Comparison of ENCODE assay signal across 20 cellular contexts in the genomic region with DNA sequence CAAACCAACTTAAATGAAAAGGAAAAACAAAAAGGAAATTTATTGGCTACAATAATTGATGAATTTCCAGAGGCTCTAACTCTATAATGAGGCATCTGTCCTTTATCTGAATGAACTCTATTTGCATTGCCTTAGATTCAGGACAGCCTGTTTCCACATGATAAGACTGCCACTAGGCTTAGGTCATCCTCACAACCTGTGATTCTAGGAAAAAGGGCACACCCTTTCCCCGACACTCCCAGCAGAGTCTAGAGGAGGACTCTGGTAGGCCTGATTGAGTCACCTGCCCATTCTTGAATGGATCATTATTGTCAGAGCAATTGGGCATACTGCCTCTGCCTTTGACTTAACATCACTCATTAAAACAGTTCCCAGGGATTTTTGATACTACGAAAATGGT.
DNase-seq lines count a peak whose midpoint lies in the region; ATAC-seq and TF ChIP-seq lines count a peak whose summit lies in the region.
"Had no signal": no experiment of that assay in that cellular context is flagged by ENCODE, and none has a peak within 500 bp of the region (broad histone marks: within the 10 kb centered on the region; RNA-seq: fewer than 3 reads in every experiment).

No MANE protein-coding gene starts in this region.

- H3K27me3 Mint-ChIP-seq in GM23338 (ENCODE audit: insufficient read depth, low read depth, poor library complexity): no peaks in the 10 kb centered on the region
- H3K27me3 Mint-ChIP-seq: CD4-positive, CD25-positive, alpha-beta regulatory T cell had no signal

- H3K4me1 ChIP-seq in GM23338 (ENCODE audit: insufficient read depth): no peaks in the 10 kb centered on the region
- H3K4me1 ChIP-seq in mammary epithelial cell (ENCODE audit: insufficient read depth, low read length): no peaks in the 10 kb centered on the region

- no peaks in the 10 kb centered on the region for H3K4me1 Mint-ChIP-seq in GM23338
- H3K4me1 Mint-ChIP-seq: CD4-positive, CD25-positive, alpha-beta regulatory T cell had no signal

- H3K36me3 Mint-ChIP-seq in GM23338 (ENCODE audit: low read depth): no peaks in the 10 kb centered on the region; the same call in 2 of the 3 replicates
- H3K36me3 Mint-ChIP-seq: CD4-positive, CD25-positive, alpha-beta regulatory T cell had no signal

- DNase-seq in GM23338 (ENCODE audit: low spot score) (peak; percentile 12), OCI-M1 (lab: John Stamatoyannopoulos, UW) (peak; percentile 97), mammary epithelial cell (peak; percentile 58), inferior parietal cortex (ENCODE audit: extremely low spot score) (peak; percentile 52), A172 (ENCODE audit: low spot score) (no peak)
- no peak for DNase-seq in activated effector memory CD4-positive, alpha-beta T cell treated with anti-CD3 and anti-CD28 coated beads, Interleukin-2, amount 50 U/mL, for 16 hours
- DNase-seq in NK-92 treated with Interleukin-12 subunit alpha and Interleukin-12 subunit beta, amount 100 ng/mL, for 24 hours (lab: John Stamatoyannopoulos, UW): no peak
- DNase-seq: ACHN; Calu3; CD4-positive, CD25-positive, alpha-beta regulatory T cell; DMS79; KG1; MG63; NCI-H1105 treated with DMSO at 0.1 percent for 48 hours; NCI-H187; NCI-H2171; NCI-H446 treated with DMSO at 0.1 percent for 48 hours; NCI-H82 had no signal

- H3K4me2 ChIP-seq in GM23338 (no peak overlapping the region), mammary epithelial cell (ENCODE audit: insufficient read depth, low read depth, low read length) (no peak overlapping the region)

- no peak for ATAC-seq in GM23338
- ATAC-seq in GM21515 (IDR thresholded peaks at IDR 0.05; ENCODE audit: unreplicated experiment): no peak

- WGBS in mammary epithelial cell (ENCODE audit: low coverage, missing lambda C conversion rate): 82% methylated on average over 2 of the region's 2 CpGs

- H3K27me3 ChIP-seq in GM23338 (ENCODE audit: insufficient read depth): no peaks in the 10 kb centered on the region
- H3K27me3 ChIP-seq in mammary epithelial cell (ENCODE audit: insufficient read depth, low read length): no peaks in the 10 kb centered on the region
- H3K27me3 ChIP-seq: MG63 had no signal

- H3K9me2 ChIP-seq in GM23338 (ENCODE audit: insufficient read depth): 0 out of 2 replicates have a peak, but pooled peaks cover 4% of the 10 kb centered on the region

- H4K20me1 ChIP-seq in GM23338 (replicated peaks; ENCODE audit: insufficient read depth): no peaks in the 10 kb centered on the region
- no peaks in the 10 kb centered on the region for H4K20me1 ChIP-seq in mammary epithelial cell (ENCODE audit: insufficient read depth, low read length)

- intact Hi-C loops in mammary epithelial cell (cut with micrococcal nuclease): no loop called here

- H3F3A ChIP-seq in GM23338 (replicated peaks; ENCODE audit: low read depth): no peaks in the 10 kb centered on the region

- no peak overlapping the region for H3K9ac ChIP-seq in mammary epithelial cell (ENCODE audit: insufficient read depth, low read length)

- no TSS peak for BruUV-seq in mammary epithelial cell (replicated peaks; lab: Mats Ljungman, UMichigan)

- in situ Hi-C loops in mammary epithelial cell (cut with MboI; ENCODE audit: low sequenced_read_pairs in 2 of 2): no loop called here

- H3K4me3 ChIP-seq in GM23338 (no peak overlapping the region), mammary epithelial cell (replicated peaks in 1 of 3; ENCODE audit: insufficient read depth in 1 of 3, low read depth in 2 of 3, low read length in 3 of 3) (no peak overlapping the region)
- H3K4me3 ChIP-seq: MG63, SK-N-MC had no signal

- H3K36me3 ChIP-seq in GM23338 (ENCODE audit: insufficient read depth) (no peaks in the 10 kb centered on the region), mammary epithelial cell (ENCODE audit: insufficient read depth, low read length) (no peaks in the 10 kb centered on the region)
- H3K36me3 ChIP-seq: MG63 had no signal

- CTCF ChIA-PET in mammary epithelial cell (lab: Charles Lee; ENCODE audit: low non-redundant PET): no interaction called here

- no peak overlapping the region for H2AFZ ChIP-seq in GM23338
- no peak overlapping the region for H2AFZ ChIP-seq in mammary epithelial cell (ENCODE audit: low read depth, low read length)

- no peak overlapping the region for H3K4me3 Mint-ChIP-seq in GM23338
- H3K4me3 Mint-ChIP-seq: CD4-positive, CD25-positive, alpha-beta regulatory T cell had no signal

- dilution Hi-C loops in mammary epithelial cell (cut with HindIII; ENCODE audit: low sequenced_read_pairs): no loop called here

- H3K9me3 Mint-ChIP-seq in GM23338: no peaks in the 10 kb centered on the region; the same call in 2 of the 3 replicates

- no peaks in the 10 kb centered on the region for H3K9me3 ChIP-seq in mammary epithelial cell (replicated peaks; ENCODE audit: insufficient read depth, low read length)
- H3K9me3 ChIP-seq: MG63 had no signal

- H3K79me2 ChIP-seq in GM23338 (replicated peaks; ENCODE audit: insufficient read depth) (no peaks in the 10 kb centered on the region), mammary epithelial cell (ENCODE audit: insufficient read depth, low read length) (no peaks in the 10 kb centered on the region)

- no peak for TF ChIP-seq CTCF in GM23338 (conservative IDR thresholded peaks at IDR 0.05; ENCODE audit: low read depth in 2 of 2)
- TF ChIP-seq CTCF in mammary epithelial cell (conservative IDR thresholded peaks at IDR 0.05 in 1 of 2, IDR thresholded peaks at IDR 0.05 in 1 of 2; ENCODE audit: extremely low read depth in 1 of 2, insufficient read depth in 1 of 2, low read depth in 1 of 2, low read length in 2 of 2): no peak

- H3K27ac Mint-ChIP-seq in GM23338: no peak overlapping the region
- H3K27ac Mint-ChIP-seq: CD4-positive, CD25-positive, alpha-beta regulatory T cell had no signal

- H3K27ac ChIP-seq in GM23338 (ENCODE audit: low read depth): no peak overlapping the region
- no peak overlapping the region for H3K27ac ChIP-seq in mammary epithelial cell (ENCODE audit: insufficient read depth, low read depth, low read length)
- H3K27ac ChIP-seq: SK-N-MC had no signal

TF ChIP-seq in GM23338, 12 proteins besides CTCF, POLR2A, EP300 and RAD21 (continues in another document):
- TF ChIP-seq, protein P1, sequence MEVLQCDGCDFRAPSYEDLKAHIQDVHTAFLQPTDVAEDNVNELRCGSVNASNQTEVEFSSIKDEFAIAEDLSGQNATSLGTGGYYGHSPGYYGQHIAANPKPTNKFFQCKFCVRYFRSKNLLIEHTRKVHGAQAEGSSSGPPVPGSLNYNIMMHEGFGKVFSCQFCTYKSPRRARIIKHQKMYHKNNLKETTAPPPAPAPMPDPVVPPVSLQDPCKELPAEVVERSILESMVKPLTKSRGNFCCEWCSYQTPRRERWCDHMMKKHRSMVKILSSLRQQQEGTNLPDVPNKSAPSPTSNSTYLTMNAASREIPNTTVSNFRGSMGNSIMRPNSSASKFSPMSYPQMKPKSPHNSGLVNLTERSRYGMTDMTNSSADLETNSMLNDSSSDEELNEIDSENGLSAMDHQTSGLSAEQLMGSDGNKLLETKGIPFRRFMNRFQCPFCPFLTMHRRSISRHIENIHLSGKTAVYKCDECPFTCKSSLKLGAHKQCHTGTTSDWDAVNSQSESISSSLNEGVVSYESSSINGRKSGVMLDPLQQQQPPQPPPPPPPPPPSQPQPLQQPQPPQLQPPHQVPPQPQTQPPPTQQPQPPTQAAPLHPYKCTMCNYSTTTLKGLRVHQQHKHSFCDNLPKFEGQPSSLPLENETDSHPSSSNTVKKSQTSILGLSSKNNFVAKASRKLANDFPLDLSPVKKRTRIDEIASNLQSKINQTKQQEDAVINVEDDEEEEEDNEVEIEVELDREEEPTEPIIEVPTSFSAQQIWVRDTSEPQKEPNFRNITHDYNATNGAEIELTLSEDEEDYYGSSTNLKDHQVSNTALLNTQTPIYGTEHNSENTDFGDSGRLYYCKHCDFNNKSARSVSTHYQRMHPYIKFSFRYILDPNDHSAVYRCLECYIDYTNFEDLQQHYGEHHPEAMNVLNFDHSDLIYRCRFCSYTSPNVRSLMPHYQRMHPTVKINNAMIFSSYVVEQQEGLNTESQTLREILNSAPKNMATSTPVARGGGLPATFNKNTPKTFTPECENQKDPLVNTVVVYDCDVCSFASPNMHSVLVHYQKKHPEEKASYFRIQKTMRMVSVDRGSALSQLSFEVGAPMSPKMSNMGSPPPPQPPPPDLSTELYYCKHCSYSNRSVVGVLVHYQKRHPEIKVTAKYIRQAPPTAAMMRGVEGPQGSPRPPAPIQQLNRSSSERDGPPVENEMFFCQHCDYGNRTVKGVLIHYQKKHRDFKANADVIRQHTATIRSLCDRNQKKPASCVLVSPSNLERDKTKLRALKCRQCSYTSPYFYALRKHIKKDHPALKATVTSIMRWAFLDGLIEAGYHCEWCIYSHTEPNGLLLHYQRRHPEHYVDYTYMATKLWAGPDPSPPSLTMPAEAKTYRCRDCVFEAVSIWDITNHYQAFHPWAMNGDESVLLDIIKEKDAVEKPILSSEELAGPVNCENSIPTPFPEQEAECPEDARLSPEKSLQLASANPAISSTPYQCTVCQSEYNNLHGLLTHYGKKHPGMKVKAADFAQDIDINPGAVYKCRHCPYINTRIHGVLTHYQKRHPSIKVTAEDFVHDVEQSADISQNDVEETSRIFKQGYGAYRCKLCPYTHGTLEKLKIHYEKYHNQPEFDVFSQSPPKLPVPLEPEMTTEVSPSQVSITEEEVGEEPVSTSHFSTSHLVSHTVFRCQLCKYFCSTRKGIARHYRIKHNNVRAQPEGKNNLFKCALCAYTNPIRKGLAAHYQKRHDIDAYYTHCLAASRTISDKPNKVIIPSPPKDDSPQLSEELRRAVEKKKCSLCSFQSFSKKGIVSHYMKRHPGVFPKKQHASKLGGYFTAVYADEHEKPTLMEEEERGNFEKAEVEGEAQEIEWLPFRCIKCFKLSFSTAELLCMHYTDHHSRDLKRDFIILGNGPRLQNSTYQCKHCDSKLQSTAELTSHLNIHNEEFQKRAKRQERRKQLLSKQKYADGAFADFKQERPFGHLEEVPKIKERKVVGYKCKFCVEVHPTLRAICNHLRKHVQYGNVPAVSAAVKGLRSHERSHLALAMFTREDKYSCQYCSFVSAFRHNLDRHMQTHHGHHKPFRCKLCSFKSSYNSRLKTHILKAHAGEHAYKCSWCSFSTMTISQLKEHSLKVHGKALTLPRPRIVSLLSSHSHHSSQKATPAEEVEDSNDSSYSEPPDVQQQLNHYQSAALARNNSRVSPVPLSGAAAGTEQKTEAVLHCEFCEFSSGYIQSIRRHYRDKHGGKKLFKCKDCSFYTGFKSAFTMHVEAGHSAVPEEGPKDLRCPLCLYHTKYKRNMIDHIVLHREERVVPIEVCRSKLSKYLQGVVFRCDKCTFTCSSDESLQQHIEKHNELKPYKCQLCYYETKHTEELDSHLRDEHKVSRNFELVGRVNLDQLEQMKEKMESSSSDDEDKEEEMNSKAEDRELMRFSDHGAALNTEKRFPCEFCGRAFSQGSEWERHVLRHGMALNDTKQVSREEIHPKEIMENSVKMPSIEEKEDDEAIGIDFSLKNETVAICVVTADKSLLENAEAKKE (CRISPR knock-in tag; IDR thresholded peaks at IDR 0.05): no peak
- TF ChIP-seq EZH2phosphoT487 (IDR thresholded peaks at IDR 0.05; ENCODE audit: unreplicated experiment) (no peak), NANOG (IDR thresholded peaks at IDR 0.05; ENCODE audit: borderline replicate concordance) (no peak), EZH2 (IDR thresholded peaks at IDR 0.05; ENCODE audit: low read depth, unreplicated experiment) (no peak), JUNB (IDR thresholded peaks at IDR 0.05; ENCODE audit: unreplicated experiment) (no peak), STAT1 (IDR thresholded peaks at IDR 0.05; ENCODE audit: unreplicated experiment) (no peak)

Comparison
In these comparisons a context has a peak if more than half of its experiments do, and no peak if none do; other contexts are left out.
1. DNase-seq: peak in GM23338 (single experiment), OCI-M1 (single experiment), mammary epithelial cell (single experiment) and inferior parietal cortex (single experiment); none in activated effector memory CD4-positive, alpha-beta T cell treated with anti-CD3 and anti-CD28 coated beads, Interleukin-2, amount 50 U/mL, for 16 hours (single experiment), A172 (single experiment) and NK-92 treated with Interleukin-12 subunit alpha and Interleukin-12 subunit beta, amount 100 ng/mL, for 24 hours (single experiment).